ENCODE assay signal across 13 cellular contexts in the genomic region with DNA sequence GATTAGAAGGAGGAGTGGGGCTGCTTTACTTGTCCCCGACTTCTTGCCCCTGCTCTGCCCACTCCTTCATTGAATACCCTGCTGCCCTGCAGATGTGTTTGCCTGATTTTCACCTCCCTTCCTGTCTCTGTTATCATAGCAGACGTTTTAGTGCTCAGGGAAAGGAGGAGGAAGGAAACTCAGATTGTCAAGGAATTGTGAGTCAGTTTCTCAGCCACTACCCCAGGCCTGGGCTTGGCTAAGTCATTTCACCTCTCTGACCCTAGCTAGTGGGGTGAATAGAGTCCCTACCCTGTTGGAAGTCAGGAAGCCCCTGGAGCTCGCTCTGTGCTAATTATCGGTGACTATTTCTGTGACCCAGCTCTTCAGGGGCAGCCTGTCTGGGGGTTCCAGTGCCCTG.
"Had no signal": no experiment of that assay in that cellular context is flagged by ENCODE, and none has a peak within 500 bp of the region (broad histone marks: within the 10 kb centered on the region; RNA-seq: fewer than 3 reads in every experiment).

No MANE protein-coding gene starts in this region.

- H3K9me3 ChIP-seq: breast epithelium, suprapubic skin had no signal

- H3K27me3 ChIP-seq: breast epithelium, suprapubic skin had no signal

- ATAC-seq: activated CD4-positive, CD25-positive, alpha-beta regulatory T cell treated with anti-CD3 and anti-CD28 coated beads, Interleukin-2, amount 50 U/mL, for 24 hours; sciatic nerve had no signal

- H3K36me3 ChIP-seq: breast epithelium had no signal

- DNase-seq: activated naive CD4-positive, alpha-beta T cell; aorta; midbrain; naive B cell; nucleus accumbens; stimulated activated CD4-positive, alpha-beta T cell treated with anti-CD3 and anti-CD28 coated beads, Interleukin-2, amount 100 ng/mL, for 24 hours; stimulated activated naive CD4-positive, alpha-beta T cell treated with Interleukin-2 at 50 U/mL for 16 hours; T-helper 1 cell had no signal

- H3K27ac ChIP-seq: SK-N-MC, suprapubic skin had no signal

- H3K4me3 ChIP-seq: breast epithelium, SK-N-MC, suprapubic skin had no signal
